ENCODE assay signal across 2 cellular contexts in genomic region chr10:5951721-5952407, GRCh38.
TF ChIP-seq lines count a peak whose summit lies in the region.

No MANE protein-coding gene starts in this region.

TF ChIP-seq in endothelial cell of umbilical vein, 7 proteins besides CTCF, POLR2A, EP300 and RAD21:
- TF ChIP-seq FOS (IDR thresholded peaks at IDR 0.05; ENCODE audit: borderline replicate concordance, insufficient read depth, low read length): no peak
- no peak for TF ChIP-seq GATA2 (IDR thresholded peaks at IDR 0.05; ENCODE audit: insufficient read depth, insufficient read length, low read depth, low read length)
- TF ChIP-seq EZH2 (IDR thresholded peaks at IDR 0.05; ENCODE audit: borderline replicate concordance, low read depth, low read length, severe bottlenecking): no peak
- TF ChIP-seq, protein P1, sequence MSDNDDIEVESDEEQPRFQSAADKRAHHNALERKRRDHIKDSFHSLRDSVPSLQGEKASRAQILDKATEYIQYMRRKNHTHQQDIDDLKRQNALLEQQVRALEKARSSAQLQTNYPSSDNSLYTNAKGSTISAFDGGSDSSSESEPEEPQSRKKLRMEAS (IDR thresholded peaks at IDR 0.05; ENCODE audit: insufficient read depth, insufficient read length): no peak
- TF ChIP-seq MYC (IDR thresholded peaks at IDR 0.05; ENCODE audit: low read depth, low read length): no peak
- TF ChIP-seq POLR2AphosphoS5 (IDR thresholded peaks at IDR 0.05; ENCODE audit: insufficient read depth, low read depth, low read length): no peak
- no peak for TF ChIP-seq JUN (IDR thresholded peaks at IDR 0.05; ENCODE audit: borderline replicate concordance, insufficient read depth, insufficient read length, low read depth)

TF ChIP-seq in SK-N-SH treated with all-trans-retinoic acid at 6 μM for 48 hours, 23 proteins besides CTCF, POLR2A, EP300 and RAD21:
- TF ChIP-seq ZNF8 (CRISPR knock-in tag; IDR thresholded peaks at IDR 0.05) (no peak), TSHZ2 (CRISPR knock-in tag; IDR thresholded peaks at IDR 0.05) (no peak), RARB (CRISPR knock-in tag; IDR thresholded peaks at IDR 0.05) (no peak), SNAI2 (CRISPR knock-in tag; IDR thresholded peaks at IDR 0.05) (no peak), TCF4 (CRISPR knock-in tag; IDR thresholded peaks at IDR 0.05; ENCODE audit: borderline replicate concordance) (no peak), ZNF565 (CRISPR knock-in tag; conservative IDR thresholded peaks at IDR 0.05; ENCODE audit: low read depth) (no peak), ZFP30 (CRISPR knock-in tag; IDR thresholded peaks at IDR 0.05) (no peak), ZFP3 (CRISPR knock-in tag; IDR thresholded peaks at IDR 0.05) (no peak), ARNTL (CRISPR knock-in tag; IDR thresholded peaks at IDR 0.05; ENCODE audit: borderline replicate concordance, low read depth) (no peak), CSDC2 (CRISPR knock-in tag; IDR thresholded peaks at IDR 0.05) (no peak), BACH2 (CRISPR knock-in tag; IDR thresholded peaks at IDR 0.05; ENCODE audit: borderline replicate concordance) (no peak), ESRRG (CRISPR knock-in tag; IDR thresholded peaks at IDR 0.05) (no peak), TOX (CRISPR knock-in tag; IDR thresholded peaks at IDR 0.05; ENCODE audit: borderline replicate concordance) (no peak), ZC3H10 (CRISPR knock-in tag; IDR thresholded peaks at IDR 0.05) (no peak)
- TF ChIP-seq, protein P2, sequence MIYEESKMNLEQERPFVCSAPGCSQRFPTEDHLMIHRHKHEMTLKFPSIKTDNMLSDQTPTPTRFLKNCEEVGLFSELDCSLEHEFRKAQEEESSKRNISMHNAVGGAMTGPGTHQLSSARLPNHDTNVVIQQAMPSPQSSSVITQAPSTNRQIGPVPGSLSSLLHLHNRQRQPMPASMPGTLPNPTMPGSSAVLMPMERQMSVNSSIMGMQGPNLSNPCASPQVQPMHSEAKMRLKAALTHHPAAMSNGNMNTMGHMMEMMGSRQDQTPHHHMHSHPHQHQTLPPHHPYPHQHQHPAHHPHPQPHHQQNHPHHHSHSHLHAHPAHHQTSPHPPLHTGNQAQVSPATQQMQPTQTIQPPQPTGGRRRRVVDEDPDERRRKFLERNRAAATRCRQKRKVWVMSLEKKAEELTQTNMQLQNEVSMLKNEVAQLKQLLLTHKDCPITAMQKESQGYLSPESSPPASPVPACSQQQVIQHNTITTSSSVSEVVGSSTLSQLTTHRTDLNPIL (CRISPR knock-in tag; IDR thresholded peaks at IDR 0.05; ENCODE audit: low read depth): no peak
- TF ChIP-seq, protein P3, sequence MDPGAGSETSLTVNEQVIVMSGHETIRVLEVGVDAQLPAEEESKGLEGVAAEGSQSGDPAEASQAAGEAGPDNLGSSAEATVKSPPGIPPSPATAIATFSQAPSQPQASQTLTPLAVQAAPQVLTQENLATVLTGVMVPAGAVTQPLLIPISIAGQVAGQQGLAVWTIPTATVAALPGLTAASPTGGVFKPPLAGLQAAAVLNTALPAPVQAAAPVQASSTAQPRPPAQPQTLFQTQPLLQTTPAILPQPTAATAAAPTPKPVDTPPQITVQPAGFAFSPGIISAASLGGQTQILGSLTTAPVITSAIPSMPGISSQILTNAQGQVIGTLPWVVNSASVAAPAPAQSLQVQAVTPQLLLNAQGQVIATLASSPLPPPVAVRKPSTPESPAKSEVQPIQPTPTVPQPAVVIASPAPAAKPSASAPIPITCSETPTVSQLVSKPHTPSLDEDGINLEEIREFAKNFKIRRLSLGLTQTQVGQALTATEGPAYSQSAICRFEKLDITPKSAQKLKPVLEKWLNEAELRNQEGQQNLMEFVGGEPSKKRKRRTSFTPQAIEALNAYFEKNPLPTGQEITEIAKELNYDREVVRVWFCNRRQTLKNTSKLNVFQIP (CRISPR knock-in tag; IDR thresholded peaks at IDR 0.05; ENCODE audit: borderline replicate concordance, low read depth): no peak
- TF ChIP-seq, protein P4, sequence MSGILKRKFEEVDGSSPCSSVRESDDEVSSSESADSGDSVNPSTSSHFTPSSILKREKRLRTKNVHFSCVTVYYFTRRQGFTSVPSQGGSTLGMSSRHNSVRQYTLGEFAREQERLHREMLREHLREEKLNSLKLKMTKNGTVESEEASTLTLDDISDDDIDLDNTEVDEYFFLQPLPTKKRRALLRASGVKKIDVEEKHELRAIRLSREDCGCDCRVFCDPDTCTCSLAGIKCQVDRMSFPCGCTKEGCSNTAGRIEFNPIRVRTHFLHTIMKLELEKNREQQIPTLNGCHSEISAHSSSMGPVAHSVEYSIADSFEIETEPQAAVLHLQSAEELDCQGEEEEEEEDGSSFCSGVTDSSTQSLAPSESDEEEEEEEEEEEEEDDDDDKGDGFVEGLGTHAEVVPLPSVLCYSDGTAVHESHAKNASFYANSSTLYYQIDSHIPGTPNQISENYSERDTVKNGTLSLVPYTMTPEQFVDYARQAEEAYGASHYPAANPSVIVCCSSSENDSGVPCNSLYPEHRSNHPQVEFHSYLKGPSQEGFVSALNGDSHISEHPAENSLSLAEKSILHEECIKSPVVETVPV (CRISPR knock-in tag; IDR thresholded peaks at IDR 0.05): no peak
